In the genomic region with DNA sequence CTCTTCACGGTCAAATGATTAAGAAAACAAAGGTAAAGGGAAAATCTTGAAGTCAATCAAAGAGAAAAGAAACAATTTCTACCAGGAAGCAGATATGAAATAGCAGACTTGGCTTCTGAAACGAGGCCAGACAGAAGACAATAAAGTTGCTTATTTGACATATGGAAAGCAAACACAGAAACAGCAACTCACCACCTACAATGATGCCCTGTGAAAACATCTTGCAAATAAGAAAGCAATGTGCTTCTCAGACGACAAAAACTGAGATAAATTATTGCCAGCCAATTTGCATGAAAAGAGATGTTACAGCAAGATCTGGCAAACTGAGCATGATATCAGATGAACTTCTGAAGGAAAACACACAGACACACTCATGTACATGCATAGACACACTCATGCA, we compare ENCODE assay signal across 1 cellular context.
TF ChIP-seq lines count a peak whose summit lies in the region.

No MANE protein-coding gene starts in this region.

TF ChIP-seq in K562, 482 proteins besides CTCF, POLR2A, EP300 and RAD21:
- TF ChIP-seq, protein P1, sequence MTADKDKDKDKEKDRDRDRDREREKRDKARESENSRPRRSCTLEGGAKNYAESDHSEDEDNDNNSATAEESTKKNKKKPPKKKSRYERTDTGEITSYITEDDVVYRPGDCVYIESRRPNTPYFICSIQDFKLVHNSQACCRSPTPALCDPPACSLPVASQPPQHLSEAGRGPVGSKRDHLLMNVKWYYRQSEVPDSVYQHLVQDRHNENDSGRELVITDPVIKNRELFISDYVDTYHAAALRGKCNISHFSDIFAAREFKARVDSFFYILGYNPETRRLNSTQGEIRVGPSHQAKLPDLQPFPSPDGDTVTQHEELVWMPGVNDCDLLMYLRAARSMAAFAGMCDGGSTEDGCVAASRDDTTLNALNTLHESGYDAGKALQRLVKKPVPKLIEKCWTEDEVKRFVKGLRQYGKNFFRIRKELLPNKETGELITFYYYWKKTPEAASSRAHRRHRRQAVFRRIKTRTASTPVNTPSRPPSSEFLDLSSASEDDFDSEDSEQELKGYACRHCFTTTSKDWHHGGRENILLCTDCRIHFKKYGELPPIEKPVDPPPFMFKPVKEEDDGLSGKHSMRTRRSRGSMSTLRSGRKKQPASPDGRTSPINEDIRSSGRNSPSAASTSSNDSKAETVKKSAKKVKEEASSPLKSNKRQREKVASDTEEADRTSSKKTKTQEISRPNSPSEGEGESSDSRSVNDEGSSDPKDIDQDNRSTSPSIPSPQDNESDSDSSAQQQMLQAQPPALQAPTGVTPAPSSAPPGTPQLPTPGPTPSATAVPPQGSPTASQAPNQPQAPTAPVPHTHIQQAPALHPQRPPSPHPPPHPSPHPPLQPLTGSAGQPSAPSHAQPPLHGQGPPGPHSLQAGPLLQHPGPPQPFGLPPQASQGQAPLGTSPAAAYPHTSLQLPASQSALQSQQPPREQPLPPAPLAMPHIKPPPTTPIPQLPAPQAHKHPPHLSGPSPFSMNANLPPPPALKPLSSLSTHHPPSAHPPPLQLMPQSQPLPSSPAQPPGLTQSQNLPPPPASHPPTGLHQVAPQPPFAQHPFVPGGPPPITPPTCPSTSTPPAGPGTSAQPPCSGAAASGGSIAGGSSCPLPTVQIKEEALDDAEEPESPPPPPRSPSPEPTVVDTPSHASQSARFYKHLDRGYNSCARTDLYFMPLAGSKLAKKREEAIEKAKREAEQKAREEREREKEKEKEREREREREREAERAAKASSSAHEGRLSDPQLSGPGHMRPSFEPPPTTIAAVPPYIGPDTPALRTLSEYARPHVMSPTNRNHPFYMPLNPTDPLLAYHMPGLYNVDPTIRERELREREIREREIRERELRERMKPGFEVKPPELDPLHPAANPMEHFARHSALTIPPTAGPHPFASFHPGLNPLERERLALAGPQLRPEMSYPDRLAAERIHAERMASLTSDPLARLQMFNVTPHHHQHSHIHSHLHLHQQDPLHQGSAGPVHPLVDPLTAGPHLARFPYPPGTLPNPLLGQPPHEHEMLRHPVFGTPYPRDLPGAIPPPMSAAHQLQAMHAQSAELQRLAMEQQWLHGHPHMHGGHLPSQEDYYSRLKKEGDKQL (CRISPR knock-in tag; IDR thresholded peaks at IDR 0.05; ENCODE audit: borderline replicate concordance), result no peak
- TF ChIP-seq, protein P2, sequence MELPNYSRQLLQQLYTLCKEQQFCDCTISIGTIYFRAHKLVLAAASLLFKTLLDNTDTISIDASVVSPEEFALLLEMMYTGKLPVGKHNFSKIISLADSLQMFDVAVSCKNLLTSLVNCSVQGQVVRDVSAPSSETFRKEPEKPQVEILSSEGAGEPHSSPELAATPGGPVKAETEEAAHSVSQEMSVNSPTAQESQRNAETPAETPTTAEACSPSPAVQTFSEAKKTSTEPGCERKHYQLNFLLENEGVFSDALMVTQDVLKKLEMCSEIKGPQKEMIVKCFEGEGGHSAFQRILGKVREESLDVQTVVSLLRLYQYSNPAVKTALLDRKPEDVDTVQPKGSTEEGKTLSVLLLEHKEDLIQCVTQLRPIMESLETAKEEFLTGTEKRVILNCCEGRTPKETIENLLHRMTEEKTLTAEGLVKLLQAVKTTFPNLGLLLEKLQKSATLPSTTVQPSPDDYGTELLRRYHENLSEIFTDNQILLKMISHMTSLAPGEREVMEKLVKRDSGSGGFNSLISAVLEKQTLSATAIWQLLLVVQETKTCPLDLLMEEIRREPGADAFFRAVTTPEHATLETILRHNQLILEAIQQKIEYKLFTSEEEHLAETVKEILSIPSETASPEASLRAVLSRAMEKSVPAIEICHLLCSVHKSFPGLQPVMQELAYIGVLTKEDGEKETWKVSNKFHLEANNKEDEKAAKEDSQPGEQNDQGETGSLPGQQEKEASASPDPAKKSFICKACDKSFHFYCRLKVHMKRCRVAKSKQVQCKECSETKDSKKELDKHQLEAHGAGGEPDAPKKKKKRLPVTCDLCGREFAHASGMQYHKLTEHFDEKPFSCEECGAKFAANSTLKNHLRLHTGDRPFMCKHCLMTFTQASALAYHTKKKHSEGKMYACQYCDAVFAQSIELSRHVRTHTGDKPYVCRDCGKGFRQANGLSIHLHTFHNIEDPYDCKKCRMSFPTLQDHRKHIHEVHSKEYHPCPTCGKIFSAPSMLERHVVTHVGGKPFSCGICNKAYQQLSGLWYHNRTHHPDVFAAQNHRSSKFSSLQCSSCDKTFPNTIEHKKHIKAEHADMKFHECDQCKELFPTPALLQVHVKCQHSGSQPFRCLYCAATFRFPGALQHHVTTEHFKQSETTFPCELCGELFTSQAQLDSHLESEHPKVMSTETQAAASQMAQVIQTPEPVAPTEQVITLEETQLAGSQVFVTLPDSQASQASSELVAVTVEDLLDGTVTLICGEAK (IDR thresholded peaks at IDR 0.05), result peak; percentile 54
- TF ChIP-seq, protein P2 (CRISPR knock-in tag; IDR thresholded peaks at IDR 0.05), result no peak
TF ChIP-seq in K562: peak in this region for 1.
